ENCODE assay signal across 8 cellular contexts in the genomic region with DNA sequence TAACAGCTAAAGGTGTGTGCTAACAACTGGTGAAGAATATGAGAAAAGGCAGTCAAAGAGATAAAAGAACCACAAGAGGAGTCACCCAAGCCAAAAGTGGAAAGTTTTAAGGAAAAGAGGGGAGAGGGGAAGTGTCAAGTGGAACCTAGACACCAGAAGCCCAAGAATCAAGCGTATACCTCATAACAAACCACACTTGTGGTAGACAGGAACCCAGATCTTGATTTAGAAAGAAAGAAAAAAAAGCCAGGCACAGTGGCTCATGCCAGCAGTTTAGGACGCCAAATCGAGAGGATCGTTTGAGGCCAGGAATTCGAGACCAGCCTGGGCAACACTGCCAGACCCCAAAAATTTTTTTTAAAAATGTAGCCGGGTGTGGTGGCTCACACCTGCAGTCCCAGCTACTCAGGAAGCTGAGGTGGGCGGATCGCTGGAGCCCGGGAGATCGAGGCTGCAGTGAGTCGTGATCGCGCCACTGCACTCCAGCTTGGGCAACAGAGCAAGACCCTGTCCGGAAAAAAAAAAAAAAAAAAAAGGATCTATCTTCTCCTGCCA. TPM values are rescaled to one million over a fixed set of nuclear protein-coding genes. Genes with fewer than 3 reads are reported as not detected.
DNase-seq lines count a peak whose midpoint lies in the region; ATAC-seq and TF ChIP-seq lines count a peak whose summit lies in the region.

No MANE protein-coding gene starts in this region.

- H3K36me3 ChIP-seq in A673 (ENCODE audit: insufficient read depth, low read length, poor library complexity, severe bottlenecking) (peaks cover 7% of the 10 kb centered on the region), kidney epithelial cell (ENCODE audit: control insufficient read depth, insufficient read depth, low read length) (no peaks in the 10 kb centered on the region), upper lobe of right lung (peaks cover 11% of the 10 kb centered on the region)

- H3K9me3 Mint-ChIP-seq in HFFc6: no peaks in the 10 kb centered on the region
- no peaks in the 10 kb centered on the region for H3K9me3 Mint-ChIP-seq in activated T-helper 2 cell treated with anti-CD3 and anti-CD28 coated beads, Interferon-gamma antibody, Interleukin-2, Interleukin-4, amounts not matched to agents 10 μg/mL and 5 μg/mL and 100 μg/mL, durations not matched to agents 14 hours and 24 hours and 36 hours

- H3K27me3 Mint-ChIP-seq in HFFc6 (ENCODE audit: insufficient read depth): 0 out of 2 replicates have a peak, but pooled peaks cover 3% of the 10 kb centered on the region
- no peaks in the 10 kb centered on the region for H3K27me3 Mint-ChIP-seq in activated T-helper 2 cell treated with anti-CD3 and anti-CD28 coated beads, Interferon-gamma antibody, Interleukin-2, Interleukin-4, amounts not matched to agents 10 μg/mL and 5 μg/mL and 100 μg/mL, durations not matched to agents 14 hours and 24 hours and 36 hours (ENCODE audit: low read depth)

- H3K4me1 ChIP-seq in A673 (ENCODE audit: insufficient read depth, low read length, poor library complexity, severe bottlenecking) (peaks cover 15% of the 10 kb centered on the region), upper lobe of right lung (peaks cover 25% of the 10 kb centered on the region)

- intact Hi-C loops in A673 (cut with micrococcal nuclease; ENCODE audit: unreplicated experiment): no loop called here
- intact Hi-C loops in activated T-helper 2 cell treated with anti-CD3 and anti-CD28 coated beads, Interferon-gamma antibody, Interleukin-2, Interleukin-4, amounts not matched to agents 10 μg/mL and 5 μg/mL and 100 μg/mL, durations not matched to agents 14 hours and 24 hours and 36 hours (cut with micrococcal nuclease): loop anchor here (1.0 to 10.0 kb wide), 6 partner anchors 39 to 135 kb away; a partner anchor contains a TSS
- intact Hi-C loops in upper lobe of right lung (cut with DNase I): no loop called here

- POLR2A ChIA-PET in A673 (lab: Charles Lee; ENCODE audit: low non-redundant PET): interaction anchor here (0.6 kb wide), 1 partner anchor 20 kb away, joined by 3 read pairs; no protein-coding TSS in a partner anchor

- peak overlapping the region; percentile 86 for H3K27ac Mint-ChIP-seq in HFFc6
- H3K27ac Mint-ChIP-seq in activated T-helper 2 cell treated with anti-CD3 and anti-CD28 coated beads, Interferon-gamma antibody, Interleukin-2, Interleukin-4, amounts not matched to agents 10 μg/mL and 5 μg/mL and 100 μg/mL, durations not matched to agents 14 hours and 24 hours and 36 hours: peak overlapping the region; percentile 80

- no peak for DNase-seq in A673 (ENCODE audit: low spot score)
- no peak for DNase-seq in HFFc6
- peak; percentile 17 for DNase-seq in activated T-helper 2 cell treated with anti-CD3 and anti-CD28 coated beads, Interferon-gamma antibody, Interleukin-2, Interleukin-4, amounts not matched to agents 10 μg/mL and 5 μg/mL and 100 μg/mL, durations not matched to agents 14 hours and 24 hours and 36 hours (ENCODE audit: low spot score)
- DNase-seq in kidney epithelial cell (ENCODE audit: low read depth): no peak
- DNase-seq in upper lobe of right lung: no peak
- no peak for DNase-seq in inferior parietal cortex (ENCODE audit: extremely low spot score)
- DNase-seq in GDM1 (lab: John Stamatoyannopoulos, UW): no peak
- no peak for DNase-seq in NOMO-1 (lab: John Stamatoyannopoulos, UW; ENCODE audit: unreplicated experiment in 2 of 2)

- H3K4me3 ChIP-seq in A673 (ENCODE audit: low read depth, low read length, poor library complexity, severe bottlenecking): peak overlapping the region; percentile 85
- H3K4me3 ChIP-seq in kidney epithelial cell (ENCODE audit: low read depth, low read length): peak overlapping the region; percentile 93
- peak overlapping the region; percentile 100 for H3K4me3 ChIP-seq in upper lobe of right lung

- no peak for ATAC-seq in upper lobe of right lung

- TSS peak; percentile 47 for BruUV-seq in A673 (replicated peaks; lab: Mats Ljungman, UMichigan)

- peaks cover 22% of the 10 kb centered on the region for H3K36me3 Mint-ChIP-seq in HFFc6 (ENCODE audit: low read depth)
- H3K36me3 Mint-ChIP-seq in activated T-helper 2 cell treated with anti-CD3 and anti-CD28 coated beads, Interferon-gamma antibody, Interleukin-2, Interleukin-4, amounts not matched to agents 10 μg/mL and 5 μg/mL and 100 μg/mL, durations not matched to agents 14 hours and 24 hours and 36 hours (ENCODE audit: low read depth): peaks cover 14% of the 10 kb centered on the region

- peaks cover 30% of the 10 kb centered on the region for H3K4me1 Mint-ChIP-seq in HFFc6 (ENCODE audit: low read depth)
- peaks cover 34% of the 10 kb centered on the region for H3K4me1 Mint-ChIP-seq in activated T-helper 2 cell treated with anti-CD3 and anti-CD28 coated beads, Interferon-gamma antibody, Interleukin-2, Interleukin-4, amounts not matched to agents 10 μg/mL and 5 μg/mL and 100 μg/mL, durations not matched to agents 14 hours and 24 hours and 36 hours (ENCODE audit: low read depth)

- no peak for TF ChIP-seq CTCF in A673 (conservative IDR thresholded peaks at IDR 0.05; ENCODE audit: low read depth, low read length)
- TF ChIP-seq CTCF in HFFc6 (IDR thresholded peaks at IDR 0.05): no peak
- TF ChIP-seq CTCF in kidney epithelial cell (IDR thresholded peaks at IDR 0.05; ENCODE audit: insufficient read depth, low read length, poor library complexity, severe bottlenecking): no peak
- TF ChIP-seq CTCF in upper lobe of right lung (IDR thresholded peaks at IDR 0.05): no peak

- CTCF ChIA-PET in A673 (lab: Charles Lee): interaction anchor here (0.6 to 1.8 kb wide), 2 partner anchors 59 to 135 kb away, joined by 3 to 5 read pairs; no protein-coding TSS in a partner anchor

- H3K27me3 ChIP-seq in A673 (replicated peaks; ENCODE audit: insufficient read depth, low read depth, low read length, poor library complexity) (no peaks in the 10 kb centered on the region), kidney epithelial cell (ENCODE audit: control insufficient read depth, insufficient read depth, low read length) (no peaks in the 10 kb centered on the region), upper lobe of right lung (no peaks in the 10 kb centered on the region)

- peak overlapping the region; percentile 87 for H3K27ac ChIP-seq in A673 (ENCODE audit: low read depth, low read length, poor library complexity, severe bottlenecking)
- H3K27ac ChIP-seq in upper lobe of right lung: peak overlapping the region; percentile 69

- no peaks in the 10 kb centered on the region for H3K9me3 ChIP-seq in A673 (ENCODE audit: low read depth, low read length, poor library complexity, severe bottlenecking)
- no peaks in the 10 kb centered on the region for H3K9me3 ChIP-seq in upper lobe of right lung

- peak overlapping the region; percentile 92 for H3K4me3 Mint-ChIP-seq in HFFc6
- H3K4me3 Mint-ChIP-seq in activated T-helper 2 cell treated with anti-CD3 and anti-CD28 coated beads, Interferon-gamma antibody, Interleukin-2, Interleukin-4, amounts not matched to agents 10 μg/mL and 5 μg/mL and 100 μg/mL, durations not matched to agents 14 hours and 24 hours and 36 hours (ENCODE audit: low read depth): peak overlapping the region; percentile 82

RNA-seq across cellular contexts. Expression of a gene that starts 0.9 kb away (rescaled TPM):
- 42.7 and 51.6 TPM in 2 replicates for total RNA-seq in A673 (2021)
- 10 to 100 TPM; 23.5 to 25.5 (median 24.6) TPM for total RNA-seq in HFFc6 (2021; fragmentation: NEBNext Ultra II Directional; extraction: Animal tissue kit (Norgen Biotek cat#: 25700))
- total RNA-seq in activated T-helper 2 cell treated with anti-CD3 and anti-CD28 coated beads, Interferon-gamma antibody, Interleukin-2, Interleukin-4, amounts not matched to agents 10 μg/mL and 5 μg/mL and 100 μg/mL, durations not matched to agents 14 hours and 24 hours and 36 hours: 27.3 and 33.0 TPM in 2 replicates
- 16.2 and 21.6 TPM in 2 replicates for total RNA-seq in kidney epithelial cell
- total RNA-seq in upper lobe of right lung: 13.8 TPM

RNA-seq across cellular contexts. Expression of a gene that starts 38.2 kb away (rescaled TPM):
- 337 and 365 TPM in 2 replicates for total RNA-seq in A673 (2021)
- total RNA-seq in HFFc6 (2021; fragmentation: NEBNext Ultra II Directional; extraction: Animal tissue kit (Norgen Biotek cat#: 25700)): 100 to 1,000 TPM; 236 to 251 (median 243) TPM
- total RNA-seq in activated T-helper 2 cell treated with anti-CD3 and anti-CD28 coated beads, Interferon-gamma antibody, Interleukin-2, Interleukin-4, amounts not matched to agents 10 μg/mL and 5 μg/mL and 100 μg/mL, durations not matched to agents 14 hours and 24 hours and 36 hours: 194 and 201 TPM in 2 replicates
- 160 and 163 TPM in 2 replicates for total RNA-seq in kidney epithelial cell
- total RNA-seq in upper lobe of right lung: 192 TPM

RNA-seq across cellular contexts. Expression of a gene that starts 38.7 kb away (rescaled TPM):
- total RNA-seq in A673 (2021): 30.3 and 31.3 TPM in 2 replicates
- 10 to 100 TPM; 22.7 to 30.5 (median 29.0) TPM for total RNA-seq in HFFc6 (2021; fragmentation: NEBNext Ultra II Directional; extraction: Animal tissue kit (Norgen Biotek cat#: 25700))
- 17.5 and 17.9 TPM in 2 replicates for total RNA-seq in activated T-helper 2 cell treated with anti-CD3 and anti-CD28 coated beads, Interferon-gamma antibody, Interleukin-2, Interleukin-4, amounts not matched to agents 10 μg/mL and 5 μg/mL and 100 μg/mL, durations not matched to agents 14 hours and 24 hours and 36 hours
- 14.9 and 16.1 TPM in 2 replicates for total RNA-seq in kidney epithelial cell
- 15.0 TPM for total RNA-seq in upper lobe of right lung

RNA-seq across cellular contexts. Expression of a gene that starts 43.6 kb away (rescaled TPM):
- not detected in 2 replicates for total RNA-seq in A673 (2021)
- total RNA-seq in HFFc6 (2021; fragmentation: NEBNext Ultra II Directional; extraction: Animal tissue kit (Norgen Biotek cat#: 25700)): not detected
- total RNA-seq in activated T-helper 2 cell treated with anti-CD3 and anti-CD28 coated beads, Interferon-gamma antibody, Interleukin-2, Interleukin-4, amounts not matched to agents 10 μg/mL and 5 μg/mL and 100 μg/mL, durations not matched to agents 14 hours and 24 hours and 36 hours: not detected in 2 replicates
- total RNA-seq in kidney epithelial cell: not detected in 2 replicates
- not detected for total RNA-seq in upper lobe of right lung
